In genomic region chr4:156781852-156782251, GRCh38 we compare ENCODE assay signal across 16 cellular contexts.
DNase-seq lines count a peak whose midpoint lies in the region; ATAC-seq, FAIRE-seq and TF ChIP-seq lines count a peak whose summit lies in the region.
"Had no signal": no experiment of that assay in that cellular context is flagged by ENCODE, and none has a peak within 500 bp of the region (broad histone marks: within the 10 kb centered on the region; RNA-seq: fewer than 3 reads in every experiment).

No MANE protein-coding gene starts in this region.

- no peak overlapping the region for H3K4me3 ChIP-seq in astrocyte of the spinal cord (ENCODE audit: low read depth, low read length)
- no peak overlapping the region for H3K4me3 ChIP-seq in kidney (ENCODE audit: low read length in 2 of 2)
- H3K4me3 ChIP-seq in mucosa of descending colon, result no peak overlapping the region
- no peak overlapping the region for H3K4me3 ChIP-seq in upper lobe of right lung

- FAIRE-seq in HTR-8/SVneo (lab: Jason Lieb, UNC), result no peak
- FAIRE-seq in kidney (lab: Jason Lieb, UNC), result peak; percentile 35

- H3K4me1 ChIP-seq in kidney (ENCODE audit: control insufficient read depth in 1 of 2, insufficient read depth in 1 of 2, low read depth in 1 of 2, low read length in 2 of 2) (no peaks in the 10 kb centered on the region), mucosa of descending colon (ENCODE audit: low read depth) (no peaks in the 10 kb centered on the region), upper lobe of right lung (peaks cover 16% of the 10 kb centered on the region)

- intact Hi-C loops in kidney (cut with DNase I) (no loop called here), mucosa of descending colon (cut with DNase I, micrococcal nuclease) (no loop called here), upper lobe of right lung (cut with DNase I) (no loop called here)

- H3K9me3 ChIP-seq in kidney (ENCODE audit: control insufficient read depth in 1 of 2, low read length in 2 of 2) (no peaks in the 10 kb centered on the region), mucosa of descending colon (no peaks in the 10 kb centered on the region), upper lobe of right lung (no peaks in the 10 kb centered on the region)

- TF ChIP-seq CTCF in astrocyte of the spinal cord (IDR thresholded peaks at IDR 0.05; ENCODE audit: low read depth, low read length), result no peak
- no peak for TF ChIP-seq CTCF in kidney (IDR thresholded peaks at IDR 0.05; ENCODE audit: borderline replicate concordance, extremely low read depth, insufficient read depth)
- TF ChIP-seq CTCF in mucosa of descending colon (IDR thresholded peaks at IDR 0.05), result no peak
- TF ChIP-seq CTCF in upper lobe of right lung (IDR thresholded peaks at IDR 0.05), result no peak

- no peak overlapping the region for H3K9ac ChIP-seq in kidney (ENCODE audit: low read length in 2 of 2)
- H3K9ac ChIP-seq: KMS-11 had no signal

- H3K36me3 ChIP-seq in kidney (ENCODE audit: control insufficient read depth in 1 of 2, insufficient read depth in 2 of 2, low read length in 2 of 2) (no peaks in the 10 kb centered on the region), mucosa of descending colon (ENCODE audit: low read depth) (no peaks in the 10 kb centered on the region), upper lobe of right lung (no peaks in the 10 kb centered on the region)

- H3K27ac ChIP-seq in kidney (ENCODE audit: low read depth in 2 of 2, low read length in 2 of 2), result no peak overlapping the region
- no peak overlapping the region for H3K27ac ChIP-seq in upper lobe of right lung
- H3K27ac ChIP-seq: KMS-11 had no signal

- DNase-seq in AG20443 (ENCODE audit: low spot score) (peak; percentile 45), HTR-8/SVneo (ENCODE audit: insufficient read length, low spot score) (peak; percentile 15), astrocyte of the spinal cord (ENCODE audit: low read depth, low spot score) (peak; percentile 42), kidney (no peak), mucosa of descending colon (no peak), Ammon's horn (ENCODE audit: low spot score) (no peak), upper lobe of right lung (no peak), OCI-M1 (lab: John Stamatoyannopoulos, UW) (no peak)
- DNase-seq: activated CD4-positive, alpha-beta T cell treated with anti-CD3 and anti-CD28 coated beads for 36 hours; activated naive CD4-positive, alpha-beta T cell treated with anti-CD3 and anti-CD28 coated beads for 36 hours; effector memory CD8-positive, alpha-beta T cell; GF-D8; immature natural killer cell; NCI-H1436; NCI-H345 had no signal

- in situ Hi-C loops in astrocyte of the spinal cord (cut with HindIII; ENCODE audit: low sequenced_read_pairs), result no loop called here

- no peaks in the 10 kb centered on the region for H3K27me3 ChIP-seq in upper lobe of right lung

- ATAC-seq in mucosa of descending colon (no peak), upper lobe of right lung (no peak)
- ATAC-seq: activated CD4-positive, alpha-beta T cell treated with anti-CD3 and anti-CD28 coated beads for 36 hours; effector memory CD8-positive, alpha-beta T cell had no signal

Comparison
In these comparisons a context has a peak if more than half of its experiments do, and no peak if none do; other contexts are left out.
1. DNase-seq: peak in AG20443 (single experiment), HTR-8/SVneo (single experiment) and astrocyte of the spinal cord (single experiment); none in kidney (single experiment), mucosa of descending colon (0 of 3), Ammon's horn (single experiment), upper lobe of right lung (single experiment) and OCI-M1 (single experiment).